Comparison of ENCODE assay signal across 5 cellular contexts in the genomic region with DNA sequence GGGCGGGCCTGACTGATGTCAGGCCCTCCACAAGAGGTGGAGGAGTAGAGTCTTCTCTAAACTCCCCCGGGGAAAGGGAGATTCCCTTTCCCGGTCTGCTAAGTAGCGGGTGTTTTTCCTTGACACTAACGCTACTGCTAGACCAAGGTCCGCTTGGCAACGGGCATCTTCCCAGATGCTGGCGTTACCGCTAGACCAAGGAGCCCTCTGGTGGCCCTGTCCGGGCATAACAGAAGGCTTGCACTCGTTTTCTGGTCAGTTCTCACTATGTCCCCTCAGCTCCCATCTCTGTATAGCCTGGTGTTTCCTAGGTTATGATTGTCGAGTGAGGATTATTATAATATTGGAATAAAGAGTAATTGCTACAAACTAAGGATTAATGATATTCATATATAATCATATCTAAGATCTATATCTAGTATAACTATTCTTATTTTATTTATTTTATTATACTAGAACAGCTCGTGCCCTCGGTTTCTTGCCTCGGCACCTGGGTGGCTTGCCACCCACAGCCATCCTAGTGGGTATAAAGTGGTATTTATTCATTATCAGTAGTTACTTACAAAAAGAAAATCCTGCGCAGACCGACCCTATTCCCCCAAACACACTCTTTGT. TPM values are rescaled to one million over a fixed set of nuclear protein-coding genes. Genes with fewer than 3 reads are reported as not detected.
DNase-seq lines count a peak whose midpoint lies in the region; ATAC-seq and TF ChIP-seq lines count a peak whose summit lies in the region.
"Not testable (repeated sequence)": the region's sequence is repeated elsewhere in the genome, so short reads cannot be mapped to it uniquely, and the experiment has no call there.

No MANE protein-coding gene starts in this region.

- H3K36me3 ChIP-seq in fibroblast of lung (ENCODE audit: control insufficient read depth, insufficient read depth, low read length), result peaks cover 30% of the 10 kb centered on the region

- CTCF ChIA-PET in activated CD8-positive, alpha-beta T cell treated with anti-CD3 and anti-CD28 coated beads, Interleukin-2, amount 10 ng/mL, durations not matched to agents 7 days and 5 days (lab: Charles Lee), result interaction anchor here (0.7 to 2.1 kb wide), 2 partner anchors 8 to 13 kb away, joined by 4 to 8 read pairs; no protein-coding TSS in a partner anchor

- DNase-seq in GM13977 (ENCODE audit: low spot score), result not testable (repeated sequence)
- DNase-seq in NCI-H69 (lab: John Stamatoyannopoulos, UW), result peak; percentile 63
- peak; percentile 38 for DNase-seq in activated CD8-positive, alpha-beta T cell treated with anti-CD3 and anti-CD28 coated beads, Interleukin-2, amount 10 ng/mL, durations not matched to agents 7 days and 5 days
- peak; percentile 54 to 66 for DNase-seq in fibroblast of lung (ENCODE audit: low read depth in 2 of 2)
- peak; percentile 69 for DNase-seq in myocyte (ENCODE audit: low read depth)

- not testable (repeated sequence) for H4K20me1 ChIP-seq in fibroblast of lung (ENCODE audit: control insufficient read depth, extremely low read depth, insufficient read depth, low read length)

- not testable (repeated sequence) for H3K27me3 ChIP-seq in fibroblast of lung (ENCODE audit: control insufficient read depth, insufficient read depth, low read length)

- H3K9me3 Mint-ChIP-seq in activated CD8-positive, alpha-beta T cell treated with anti-CD3 and anti-CD28 coated beads, Interleukin-2, amount 10 ng/mL, durations not matched to agents 7 days and 5 days (ENCODE audit: insufficient read depth), result not testable (repeated sequence)

- H3K4me1 Mint-ChIP-seq in activated CD8-positive, alpha-beta T cell treated with anti-CD3 and anti-CD28 coated beads, Interleukin-2, amount 10 ng/mL, durations not matched to agents 7 days and 5 days (ENCODE audit: low read depth), result peaks cover 21% of the 10 kb centered on the region

- H3K36me3 Mint-ChIP-seq in activated CD8-positive, alpha-beta T cell treated with anti-CD3 and anti-CD28 coated beads, Interleukin-2, amount 10 ng/mL, durations not matched to agents 7 days and 5 days (ENCODE audit: low read depth), result peaks cover 70% of the 10 kb centered on the region

- H3K27ac ChIP-seq in fibroblast of lung (ENCODE audit: insufficient read depth, low read length), result not testable (repeated sequence)

- H3K27ac Mint-ChIP-seq in activated CD8-positive, alpha-beta T cell treated with anti-CD3 and anti-CD28 coated beads, Interleukin-2, amount 10 ng/mL, durations not matched to agents 7 days and 5 days, result not testable (repeated sequence)

- not testable (repeated sequence) for H3K4me3 Mint-ChIP-seq in activated CD8-positive, alpha-beta T cell treated with anti-CD3 and anti-CD28 coated beads, Interleukin-2, amount 10 ng/mL, durations not matched to agents 7 days and 5 days

- H3K9me3 ChIP-seq in fibroblast of lung (ENCODE audit: control insufficient read depth, insufficient read depth, low read depth, low read length), result not testable (repeated sequence)

- H3K4me2 ChIP-seq in fibroblast of lung (ENCODE audit: extremely low read depth, insufficient read depth, low read length), result not testable (repeated sequence)

- not testable (repeated sequence) for H3K9ac ChIP-seq in fibroblast of lung (ENCODE audit: insufficient read depth, low read length)

- not testable (repeated sequence) for H3K4me3 ChIP-seq in fibroblast of lung (replicated peaks in 1 of 4; ENCODE audit: control extremely low read depth in 1 of 4, insufficient read depth in 1 of 4, low read depth in 3 of 4, low read length in 4 of 4)

- H3K27me3 Mint-ChIP-seq in activated CD8-positive, alpha-beta T cell treated with anti-CD3 and anti-CD28 coated beads, Interleukin-2, amount 10 ng/mL, durations not matched to agents 7 days and 5 days (ENCODE audit: low read depth), result not testable (repeated sequence)

- not testable (repeated sequence) for H3K4me1 ChIP-seq in fibroblast of lung (ENCODE audit: control insufficient read depth, extremely low read depth, insufficient read depth, low read length)

- H2AFZ ChIP-seq in fibroblast of lung (ENCODE audit: low read length), result not testable (repeated sequence)

- not testable (repeated sequence) for H3K79me2 ChIP-seq in fibroblast of lung (ENCODE audit: control insufficient read depth, insufficient read depth, low read length)

- POLR2A ChIA-PET in activated CD8-positive, alpha-beta T cell treated with anti-CD3 and anti-CD28 coated beads, Interleukin-2, amount 10 ng/mL, durations not matched to agents 7 days and 5 days (lab: Charles Lee), result interaction anchor here (0.6 kb wide), 1 partner anchor 137 kb away, joined by 4 read pairs; no protein-coding TSS in a partner anchor

- TF ChIP-seq CTCF in GM13977 (IDR thresholded peaks at IDR 0.05; ENCODE audit: extremely low read depth, insufficient read depth, missing control alignments) (peak; percentile 46), fibroblast of lung (conservative IDR thresholded peaks at IDR 0.05 in 1 of 2, IDR thresholded peaks at IDR 0.05 in 1 of 2; ENCODE audit: low read depth in 1 of 2, low read length in 2 of 2) (peak; percentile 56 to 65)

- in situ Hi-C loops in GM13977 (cut with MboI; ENCODE audit: low pct_unique_long_range_greater_than_20kb, low sequenced_read_pairs, unreplicated experiment), result not testable (repeated sequence)

- not testable (repeated sequence) for ATAC-seq in activated CD8-positive, alpha-beta T cell treated with anti-CD3 and anti-CD28 coated beads, Interleukin-2, amount 10 ng/mL, durations not matched to agents 7 days and 5 days

RNA-seq across cellular contexts. Expression of gene BUD31, which starts 6.9 kb away (rescaled TPM):
- total RNA-seq in activated CD8-positive, alpha-beta T cell treated with anti-CD3 and anti-CD28 coated beads, Interleukin-2, amount 10 ng/mL, durations not matched to agents 7 days and 5 days, result 100 to 1,000 TPM; 101 to 110 TPM
- total RNA-seq in fibroblast of lung (114 and 129 TPM in 2 replicates), myocyte (87.1 and 92.2 TPM in 2 replicates)
- 83.4 and 94.8 TPM in 2 replicates for polyA plus RNA-seq in fibroblast of lung
- polyA plus RNA-seq in fibroblast of lung (2012), result 109 and 110 TPM in 2 replicates
- polyA minus RNA-seq in fibroblast of lung (ENCODE audit: low replicate concordance), result 11.8 and 19.9 TPM in 2 replicates
- 121 TPM for polyA plus RNA-seq in myocyte (2012)

RNA-seq across cellular contexts. Expression of gene PDAP1, which starts 7.2 kb away (rescaled TPM):
- total RNA-seq in activated CD8-positive, alpha-beta T cell treated with anti-CD3 and anti-CD28 coated beads, Interleukin-2, amount 10 ng/mL, durations not matched to agents 7 days and 5 days, result 100 to 1,000 TPM; 104 TPM
- total RNA-seq in fibroblast of lung (29.6 and 34.7 TPM in 2 replicates), myocyte (208 and 220 TPM in 2 replicates)
- 105 and 136 TPM in 2 replicates for polyA plus RNA-seq in fibroblast of lung
- 205 and 288 TPM in 2 replicates for polyA plus RNA-seq in fibroblast of lung (2012)
- 57.0 and 61.1 TPM in 2 replicates for polyA minus RNA-seq in fibroblast of lung (ENCODE audit: low replicate concordance)
- 264 TPM for polyA plus RNA-seq in myocyte (2012)

RNA-seq across cellular contexts. Expression of gene PTCD1, which starts 23.0 kb away (rescaled TPM):
- 10 to 100 TPM; 10.9 to 13.4 TPM for total RNA-seq in activated CD8-positive, alpha-beta T cell treated with anti-CD3 and anti-CD28 coated beads, Interleukin-2, amount 10 ng/mL, durations not matched to agents 7 days and 5 days
- total RNA-seq in fibroblast of lung (7.2 and 8.1 TPM in 2 replicates), myocyte (11.4 and 12.3 TPM in 2 replicates)
- 2.3 and 2.6 TPM in 2 replicates for polyA plus RNA-seq in fibroblast of lung
- polyA plus RNA-seq in fibroblast of lung (2012), result 3.3 and 5.2 TPM in 2 replicates
- 1.6 and 2.5 TPM in 2 replicates for polyA minus RNA-seq in fibroblast of lung (ENCODE audit: low replicate concordance)
- polyA plus RNA-seq in myocyte (2012), result 6.7 TPM

RNA-seq across cellular contexts. Expression of gene CPSF4, which starts 23.1 kb away (rescaled TPM):
- total RNA-seq in activated CD8-positive, alpha-beta T cell treated with anti-CD3 and anti-CD28 coated beads, Interleukin-2, amount 10 ng/mL, durations not matched to agents 7 days and 5 days, result 10 to 100 TPM; 64.0 to 65.8 TPM
- 38.0 and 44.9 TPM in 2 replicates for total RNA-seq in fibroblast of lung
- polyA plus RNA-seq in fibroblast of lung, result 17.3 and 21.9 TPM in 2 replicates
- 20.1 and 28.4 TPM in 2 replicates for polyA plus RNA-seq in fibroblast of lung (2012)
- polyA minus RNA-seq in fibroblast of lung (ENCODE audit: low replicate concordance), result 61.0 and 99.5 TPM in 2 replicates
- 83.1 and 103 TPM in 2 replicates for total RNA-seq in myocyte
- 137 TPM for polyA plus RNA-seq in myocyte (2012)

RNA-seq across cellular contexts. Expression of gene ARPC1B, which starts 41.1 kb away (rescaled TPM):
- 100 to 1,000 TPM; 408 to 412 TPM for total RNA-seq in activated CD8-positive, alpha-beta T cell treated with anti-CD3 and anti-CD28 coated beads, Interleukin-2, amount 10 ng/mL, durations not matched to agents 7 days and 5 days
- total RNA-seq in fibroblast of lung (241 and 394 TPM in 2 replicates), myocyte (89.6 and 104 TPM in 2 replicates)
- polyA plus RNA-seq in fibroblast of lung, result 245 and 408 TPM in 2 replicates
- polyA plus RNA-seq in fibroblast of lung (2012), result 319 and 543 TPM in 2 replicates
- 64.4 and 129 TPM in 2 replicates for polyA minus RNA-seq in fibroblast of lung (ENCODE audit: low replicate concordance)
- 253 TPM for polyA plus RNA-seq in myocyte (2012)
